Comparison of ENCODE assay signal across 7 cellular contexts in the genomic region with DNA sequence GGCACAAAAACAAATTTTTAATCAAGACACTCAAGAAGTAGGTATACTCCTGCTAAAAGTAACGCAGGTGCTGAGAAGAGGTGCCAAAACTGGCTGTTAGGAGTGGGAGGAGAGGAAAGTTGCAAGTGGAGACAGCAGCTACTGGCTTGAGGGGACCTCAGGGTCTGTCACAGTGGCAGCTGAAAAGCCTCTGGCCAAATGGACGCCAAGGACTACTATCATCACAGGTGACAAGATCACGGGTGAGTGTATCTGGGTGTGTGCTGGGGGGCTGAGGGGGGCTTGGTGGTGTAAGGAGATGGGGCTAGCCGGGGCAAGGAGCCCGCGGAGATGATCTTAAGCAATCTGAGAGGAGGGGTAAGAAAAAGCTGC. TPM values are rescaled to one million over a fixed set of nuclear protein-coding genes. Genes with fewer than 3 reads are reported as not detected.
DNase-seq lines count a peak whose midpoint lies in the region; ATAC-seq, FAIRE-seq and TF ChIP-seq lines count a peak whose summit lies in the region.

No MANE protein-coding gene starts in this region.

- no peak for TF ChIP-seq EP300 in suprapubic skin (IDR thresholded peaks at IDR 0.05)

- peak overlapping the region; percentile 78 to 92 for H3K9ac ChIP-seq in kidney (ENCODE audit: low read length in 2 of 2)

- H3K4me3 Mint-ChIP-seq in activated naive CD8-positive, alpha-beta T cell treated with anti-CD3 and anti-CD28 coated beads, Interleukin-2, amount 10 ng/mL, durations not matched to agents 7 days and 5 days = peak overlapping the region; percentile 91

- H3K4me3 ChIP-seq in kidney (ENCODE audit: low read length in 2 of 2) = peak overlapping the region; percentile 75 to 84
- peak overlapping the region; percentile 90 for H3K4me3 ChIP-seq in suprapubic skin

- H3K36me3 ChIP-seq in kidney (ENCODE audit: control insufficient read depth in 1 of 2, insufficient read depth in 2 of 2, low read length in 2 of 2) (peaks cover 3 to 6% of the 10 kb centered on the region in 2 donors), suprapubic skin (peaks cover 2% of the 10 kb centered on the region)

- no peaks in the 10 kb centered on the region for H3K9me3 Mint-ChIP-seq in activated naive CD8-positive, alpha-beta T cell treated with anti-CD3 and anti-CD28 coated beads, Interleukin-2, amount 10 ng/mL, durations not matched to agents 7 days and 5 days

- TF ChIP-seq CTCF in kidney (IDR thresholded peaks at IDR 0.05; ENCODE audit: borderline replicate concordance, extremely low read depth, insufficient read depth) (no peak), suprapubic skin (IDR thresholded peaks at IDR 0.05) (no peak)

- H3K27me3 Mint-ChIP-seq in activated naive CD8-positive, alpha-beta T cell treated with anti-CD3 and anti-CD28 coated beads, Interleukin-2, amount 10 ng/mL, durations not matched to agents 7 days and 5 days = peaks cover 7% of the 10 kb centered on the region

- H3K36me3 Mint-ChIP-seq in activated naive CD8-positive, alpha-beta T cell treated with anti-CD3 and anti-CD28 coated beads, Interleukin-2, amount 10 ng/mL, durations not matched to agents 7 days and 5 days = peaks cover 17% of the 10 kb centered on the region

- H3K27me3 ChIP-seq in suprapubic skin = no peaks in the 10 kb centered on the region

- peaks cover 21% of the 10 kb centered on the region for H3K4me1 Mint-ChIP-seq in activated naive CD8-positive, alpha-beta T cell treated with anti-CD3 and anti-CD28 coated beads, Interleukin-2, amount 10 ng/mL, durations not matched to agents 7 days and 5 days

- intact Hi-C loops in kidney (cut with DNase I) = no loop called here

- H3K4me1 ChIP-seq in kidney (ENCODE audit: control insufficient read depth in 1 of 2, insufficient read depth in 1 of 2, low read depth in 1 of 2, low read length in 2 of 2) (peaks cover 0 to 12% of the 10 kb centered on the region in 2 donors), suprapubic skin (peaks cover 23% of the 10 kb centered on the region)

- H3K27ac ChIP-seq in kidney (ENCODE audit: low read depth in 2 of 2, low read length in 2 of 2) (peak overlapping the region; percentile 63 to 66), suprapubic skin (peak overlapping the region; percentile 87)

- H3K27ac Mint-ChIP-seq in activated naive CD8-positive, alpha-beta T cell treated with anti-CD3 and anti-CD28 coated beads, Interleukin-2, amount 10 ng/mL, durations not matched to agents 7 days and 5 days = peak overlapping the region; percentile 86

- 0% methylated on average over 6 of the region's 6 CpGs for WGBS in suprapubic skin

- DNase-seq in activated naive CD8-positive, alpha-beta T cell treated with anti-CD3 and anti-CD28 coated beads, Interleukin-2, amount 10 ng/mL, durations not matched to agents 7 days and 5 days = no peak
- DNase-seq in kidney (no peak), suprapubic skin (ENCODE audit: low spot score in 2 of 2) (no peak)

- TF ChIP-seq POLR2A in suprapubic skin (IDR thresholded peaks at IDR 0.05) = no peak

- ATAC-seq in GM18498 (IDR thresholded peaks at IDR 0.05; ENCODE audit: unreplicated experiment) (peak; percentile 1), HG03196 (IDR thresholded peaks at IDR 0.05; ENCODE audit: unreplicated experiment) (peak; percentile 9), GM18907 (IDR thresholded peaks at IDR 0.05; ENCODE audit: unreplicated experiment) (no peak), HG03039 (IDR thresholded peaks at IDR 0.05; ENCODE audit: unreplicated experiment) (no peak)
- no peak for ATAC-seq in activated naive CD8-positive, alpha-beta T cell treated with anti-CD3 and anti-CD28 coated beads, Interleukin-2, amount 10 ng/mL, durations not matched to agents 7 days and 5 days (ENCODE audit: low read depth)

- no peak for FAIRE-seq in kidney (lab: Jason Lieb, UNC)

- POLR2A ChIA-PET in activated naive CD8-positive, alpha-beta T cell treated with anti-CD3 and anti-CD28 coated beads, Interleukin-2, amount 10 ng/mL, durations not matched to agents 7 days and 5 days (lab: Charles Lee) = no interaction called here

- no peaks in the 10 kb centered on the region for H3K9me3 ChIP-seq in kidney (ENCODE audit: control insufficient read depth in 1 of 2, low read length in 2 of 2)
- H3K9me3 ChIP-seq in suprapubic skin = no peaks in the 10 kb centered on the region

RNA-seq across cellular contexts. Expression of a gene that starts 0.7 kb away (rescaled TPM):
- total RNA-seq in activated naive CD8-positive, alpha-beta T cell treated with anti-CD3 and anti-CD28 coated beads, Interleukin-2, amount 10 ng/mL, durations not matched to agents 7 days and 5 days = 10 to 100 TPM; 14.9 to 18.0 TPM
- total RNA-seq in kidney (9.8 TPM), suprapubic skin (1 to 10 TPM; 6.8 to 9.2 (median 8.3) TPM)
- polyA plus RNA-seq in kidney (ENCODE audit: insufficient read depth, low read depth, low replicate concordance) = 4.5 TPM

RNA-seq across cellular contexts. Expression of a gene that starts 13.5 kb away (rescaled TPM):
- total RNA-seq in activated naive CD8-positive, alpha-beta T cell treated with anti-CD3 and anti-CD28 coated beads, Interleukin-2, amount 10 ng/mL, durations not matched to agents 7 days and 5 days = not detected
- total RNA-seq in kidney (not detected), suprapubic skin (not detected)
- polyA plus RNA-seq in kidney (ENCODE audit: insufficient read depth, low read depth, low replicate concordance) = not detected

Comparison
In these comparisons a context has a peak if more than half of its experiments do, and no peak if none do; other contexts are left out.
1. ATAC-seq: peak in GM18498 (single experiment) and HG03196 (single experiment); none in activated naive CD8-positive, alpha-beta T cell treated with anti-CD3 and anti-CD28 coated beads, Interleukin-2, amount 10 ng/mL, durations not matched to agents 7 days and 5 days (single experiment), GM18907 (single experiment) and HG03039 (single experiment).